34 cellular contexts compared by ENCODE assay signal in the genomic region with DNA sequence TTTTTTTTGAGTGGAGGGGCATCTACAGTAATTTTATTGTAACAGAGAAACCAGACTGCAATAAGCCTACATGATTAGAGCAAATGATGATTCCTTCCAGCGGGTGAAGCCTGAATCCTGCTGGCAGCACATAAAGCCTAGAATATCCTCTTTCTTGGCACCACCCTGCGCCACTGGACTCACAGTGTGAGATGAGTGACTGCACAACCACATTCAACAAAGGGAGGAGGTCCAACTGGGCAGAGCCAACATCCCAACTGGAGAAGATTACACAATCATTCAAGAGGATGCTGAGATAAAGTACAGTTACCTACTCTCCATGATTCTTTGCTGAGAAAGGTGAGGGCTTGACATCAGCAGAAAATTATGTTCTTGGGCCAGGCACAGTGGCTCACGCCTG.
"Had no signal": no experiment of that assay in that cellular context is flagged by ENCODE, and none has a peak within 500 bp of the region (broad histone marks: within the 10 kb centered on the region; RNA-seq: fewer than 3 reads in every experiment).

No MANE protein-coding gene starts in this region.

- H3K36me3 Mint-ChIP-seq: activated CD4-positive, alpha-beta memory T cell treated with anti-CD3 and anti-CD28 coated beads for 36 hours had no signal

- H3K27ac ChIP-seq: adrenal gland, body of pancreas, brain microvascular endothelial cell, breast epithelium, VCaP had no signal

- H3K27me3 Mint-ChIP-seq: activated CD4-positive, alpha-beta memory T cell treated with anti-CD3 and anti-CD28 coated beads for 36 hours; activated CD8-positive, alpha-beta T cell treated with anti-CD3 and anti-CD28 coated beads for 36 hours; activated naive CD8-positive, alpha-beta T cell treated with anti-CD3 and anti-CD28 coated beads for 36 hours; activated T-helper 17 cell treated with anti-CD3 and anti-CD28 coated beads, Interleukin-2, amount 50 U/mL, for 72 hours had no signal

- FAIRE-seq: astrocyte, colon, TTC549 had no signal

- H3K4me1 Mint-ChIP-seq: activated B cell treated with CpG ODN at 0.5 μM for 24 hours; activated CD4-positive, alpha-beta T cell treated with anti-CD3 and anti-CD28 coated beads, Interleukin-2, amount 10 ng/mL, durations not matched to agents 24 days and 14 days; activated naive CD8-positive, alpha-beta T cell treated with anti-CD3 and anti-CD28 coated beads for 36 hours; activated T-helper 17 cell treated with anti-CD3 and anti-CD28 coated beads, Interleukin-2, amount 50 U/mL, for 72 hours had no signal

- ATAC-seq: activated CD8-positive, alpha-beta T cell treated with anti-CD3 and anti-CD28 coated beads for 36 hours; activated naive CD4-positive, alpha-beta T cell treated with anti-CD3 and anti-CD28 coated beads, Interleukin-2, amount 50 U/mL, for 72 hours; activated T-cell treated with anti-CD3 and anti-CD28 coated beads, Interleukin-2, amount 50 U/mL, for 4 hours; activated T-cell treated with anti-CD3 and anti-CD28 coated beads, Interleukin-2, amount 50 U/mL, for 72 hours; activated T-helper 17 cell treated with anti-CD3 and anti-CD28 coated beads, Interleukin-2, amount 50 U/mL, for 72 hours; body of pancreas had no signal

- H3K9me3 ChIP-seq: adrenal gland, body of pancreas had no signal

- H3K27ac Mint-ChIP-seq: activated B cell treated with CpG ODN at 0.5 μM for 24 hours; activated CD4-positive, alpha-beta memory T cell treated with anti-CD3 and anti-CD28 coated beads for 36 hours; activated CD4-positive, alpha-beta T cell treated with anti-CD3 and anti-CD28 coated beads, Interleukin-2, amount 10 ng/mL, durations not matched to agents 24 days and 14 days; activated CD8-positive, alpha-beta T cell treated with anti-CD3 and anti-CD28 coated beads for 36 hours; activated naive CD4-positive, alpha-beta T cell treated with anti-CD3 and anti-CD28 coated beads for 36 hours; activated naive CD4-positive, alpha-beta T cell treated with anti-CD3 and anti-CD28 coated beads, Interleukin-2, amount 50 U/mL, for 72 hours; activated naive CD8-positive, alpha-beta T cell treated with anti-CD3 and anti-CD28 coated beads for 36 hours; activated T-cell treated with anti-CD3 and anti-CD28 coated beads, Interleukin-2, amount 50 U/mL, for 72 hours; activated T-helper 1 cell treated with anti-CD3 and anti-CD28 coated beads, Interleukin-12 subunit alpha, Interleukin-12 subunit beta, Interleukin-2, Interleukin-4 antibody, amounts not matched to agents 30 ng/mL and 10 ng/mL and 1 ng/mL, durations not matched to agents 14 hours and 24 hours and 36 hours; activated T-helper 17 cell treated with anti-CD3 and anti-CD28 coated beads, Interleukin-2, amount 50 U/mL, for 72 hours; T-helper 2 cell treated with Interferon-gamma antibody and Interleukin-4, amounts not matched to agents 5 μg/mL and 100 μg/mL, for 36 hours had no signal

- H3K4me1 ChIP-seq: adrenal gland, body of pancreas, breast epithelium had no signal

- H3K27me3 ChIP-seq: adrenal gland, body of pancreas, brain microvascular endothelial cell, breast epithelium had no signal

- H3K36me3 ChIP-seq: adrenal gland, brain microvascular endothelial cell, breast epithelium had no signal

- H3K4me3 Mint-ChIP-seq: activated B cell treated with CpG ODN at 0.5 μM for 24 hours; activated CD4-positive, alpha-beta memory T cell treated with anti-CD3 and anti-CD28 coated beads for 36 hours; activated CD4-positive, alpha-beta T cell treated with anti-CD3 and anti-CD28 coated beads, Interleukin-2, amount 10 ng/mL, durations not matched to agents 24 days and 14 days; activated CD8-positive, alpha-beta T cell treated with anti-CD3 and anti-CD28 coated beads for 36 hours; activated naive CD4-positive, alpha-beta T cell treated with anti-CD3 and anti-CD28 coated beads for 36 hours; activated naive CD8-positive, alpha-beta T cell treated with anti-CD3 and anti-CD28 coated beads for 36 hours; activated T-cell treated with anti-CD3 and anti-CD28 coated beads, Interleukin-2, amount 50 U/mL, for 4 hours; activated T-cell treated with anti-CD3 and anti-CD28 coated beads, Interleukin-2, amount 50 U/mL, for 72 hours; activated T-helper 1 cell treated with anti-CD3 and anti-CD28 coated beads, Interleukin-12 subunit alpha, Interleukin-12 subunit beta, Interleukin-2, Interleukin-4 antibody, amounts not matched to agents 30 ng/mL and 10 ng/mL and 1 ng/mL, durations not matched to agents 14 hours and 24 hours and 36 hours; activated T-helper 17 cell treated with anti-CD3 and anti-CD28 coated beads, Interleukin-2, amount 50 U/mL, for 72 hours; T-helper 2 cell treated with Interferon-gamma antibody and Interleukin-4, amounts not matched to agents 5 μg/mL and 100 μg/mL, for 36 hours had no signal

- DNase-seq: activated B cell treated with CpG ODN at 0.5 μM for 24 hours; activated CD4-positive, alpha-beta memory T cell treated with anti-CD3 and anti-CD28 coated beads for 36 hours; activated CD4-positive, alpha-beta T cell treated with anti-CD3 and anti-CD28 coated beads for 4 hours; activated CD4-positive, alpha-beta T cell treated with anti-CD3 and anti-CD28 coated beads, Interleukin-2, amount 10 ng/mL, durations not matched to agents 24 days and 14 days; activated CD4-positive, CD25-positive, alpha-beta regulatory T cell treated with anti-CD3 and anti-CD28 coated beads, Interleukin-2, amount 50 U/mL, for 72 hours; activated CD8-positive, alpha-beta memory T cell treated with anti-CD3 and anti-CD28 coated beads, Interleukin-2, amount 50 U/mL, for 4 hours; activated CD8-positive, alpha-beta T cell treated with anti-CD3 and anti-CD28 coated beads for 36 hours; activated effector memory CD4-positive, alpha-beta T cell treated with anti-CD3 and anti-CD28 coated beads, Interleukin-2, amount 50 U/mL, for 16 hours; activated gamma-delta T cell treated with Interleukin-2 at 50 U/mL for 16 hours; activated naive CD4-positive, alpha-beta T cell; activated naive CD4-positive, alpha-beta T cell treated with anti-CD3 and anti-CD28 coated beads for 36 hours; activated naive CD4-positive, alpha-beta T cell treated with anti-CD3 and anti-CD28 coated beads, Interleukin-2, amount 50 U/mL, for 16 hours; activated naive CD8-positive, alpha-beta T cell treated with anti-CD3 and anti-CD28 coated beads for 36 hours; activated T-cell treated with anti-CD3 and anti-CD28 coated beads for 4 hours; activated T-cell treated with anti-CD3 and anti-CD28 coated beads, Interleukin-2, amount 50 U/mL, for 1 hour; activated T-cell treated with anti-CD3 and anti-CD28 coated beads, Interleukin-2, amount 50 U/mL, for 4 hours; activated T-cell treated with anti-CD3 and anti-CD28 coated beads, Interleukin-2, amount 50 U/mL, for 72 hours; adrenal gland; amniotic stem cell; aorta; body of pancreas; brain microvascular endothelial cell; central memory CD4-positive, alpha-beta T cell; T-helper 2 cell; T-helper 9 cell had no signal

- H3K4me3 ChIP-seq: adrenal gland, body of pancreas, breast epithelium had no signal
